ENCODE assay signal across 8 cellular contexts in genomic region chr9:125066839-125067619, GRCh38.
DNase-seq lines count a peak whose midpoint lies in the region; ATAC-seq and TF ChIP-seq lines count a peak whose summit lies in the region.
"Had no signal": no experiment of that assay in that cellular context is flagged by ENCODE, and none has a peak within 500 bp of the region (broad histone marks: within the 10 kb centered on the region; RNA-seq: fewer than 3 reads in every experiment).

No MANE protein-coding gene starts in this region.

- no peaks in the 10 kb centered on the region for H4K20me1 ChIP-seq in fibroblast of lung (ENCODE audit: control insufficient read depth, extremely low read depth, insufficient read depth, low read length)

- H3K4me3 ChIP-seq in fibroblast of lung (replicated peaks in 1 of 4; ENCODE audit: control extremely low read depth in 1 of 4, insufficient read depth in 1 of 4, low read depth in 3 of 4, low read length in 4 of 4) = no peak overlapping the region

- peak; percentile 60 for ATAC-seq in sciatic nerve
- no peak for ATAC-seq in HG03432 (IDR thresholded peaks at IDR 0.05; ENCODE audit: unreplicated experiment)

- no peaks in the 10 kb centered on the region for H3K9me3 ChIP-seq in fibroblast of lung (ENCODE audit: control insufficient read depth, insufficient read depth, low read depth, low read length)

- H3K9ac ChIP-seq in fibroblast of lung (ENCODE audit: insufficient read depth, low read length) = no peak overlapping the region

- intact Hi-C loops in sciatic nerve (cut with DNase I) = no loop called here

- H3K27me3 ChIP-seq in fibroblast of lung (ENCODE audit: control insufficient read depth, insufficient read depth, low read length) = no peaks in the 10 kb centered on the region

- no peak for TF ChIP-seq CTCF in fibroblast of lung (conservative IDR thresholded peaks at IDR 0.05 in 1 of 2, IDR thresholded peaks at IDR 0.05 in 1 of 2; ENCODE audit: low read depth in 1 of 2, low read length in 2 of 2)

- H2AFZ ChIP-seq in fibroblast of lung (ENCODE audit: low read length) = peak overlapping the region; percentile 73

- no peaks in the 10 kb centered on the region for H3K4me1 ChIP-seq in fibroblast of lung (ENCODE audit: control insufficient read depth, extremely low read depth, insufficient read depth, low read length)

- H3K4me2 ChIP-seq in fibroblast of lung (ENCODE audit: extremely low read depth, insufficient read depth, low read length) = peak overlapping the region; percentile 71

- DNase-seq in ELF-1 (ENCODE audit: low read depth, low spot score) (peak; percentile 13), NCI-H748 (lab: John Stamatoyannopoulos, UW; ENCODE audit: unreplicated experiment) (peak; percentile 50), fibroblast of lung (ENCODE audit: low read depth in 2 of 2) (peak; percentile 29 to 66), sciatic nerve (ENCODE audit: low spot score) (no peak)
- no peak for DNase-seq in stimulated activated CD4-positive, alpha-beta T cell treated with anti-CD3 and anti-CD28 coated beads, Interleukin-2, amount 100 ng/mL, for 48 hours
- DNase-seq in stimulated activated CD4-positive, alpha-beta T cell treated with anti-CD3 and anti-CD28 coated beads, Interleukin-12 subunit alpha, Interleukin-12 subunit beta, amount 100 ng/mL, for 4 hours = no peak
- DNase-seq: NCI-H69 had no signal

- H3K27ac ChIP-seq in fibroblast of lung (ENCODE audit: insufficient read depth, low read length) = peak overlapping the region; percentile 28

- H3K36me3 ChIP-seq in fibroblast of lung (ENCODE audit: control insufficient read depth, insufficient read depth, low read length) = no peaks in the 10 kb centered on the region

- no peaks in the 10 kb centered on the region for H3K79me2 ChIP-seq in fibroblast of lung (ENCODE audit: control insufficient read depth, insufficient read depth, low read length)

Comparison
In these comparisons a context has a peak if more than half of its experiments do, and no peak if none do; other contexts are left out.
1. DNase-seq: peak in ELF-1 (single experiment), NCI-H748 (single experiment) and fibroblast of lung (2 of 2); none in sciatic nerve (single experiment), stimulated activated CD4-positive, alpha-beta T cell treated with anti-CD3 and anti-CD28 coated beads, Interleukin-2, amount 100 ng/mL, for 48 hours (0 of 2) and stimulated activated CD4-positive, alpha-beta T cell treated with anti-CD3 and anti-CD28 coated beads, Interleukin-12 subunit alpha, Interleukin-12 subunit beta, amount 100 ng/mL, for 4 hours (single experiment).